Comparison of ENCODE assay signal across 23 cellular contexts in genomic region chr4:3213661-3214250, GRCh38. TPM values are rescaled to one million over a fixed set of nuclear protein-coding genes. Genes with fewer than 3 reads are reported as not detected.
A peak's percentile ranks its signal among the peaks of the same experiment; 100 is the strongest.
DNase-seq lines count a peak whose midpoint lies in the region; ATAC-seq and TF ChIP-seq lines count a peak whose summit lies in the region.
"Had no signal": no experiment of that assay in that cellular context is flagged by ENCODE, and none has a peak within 500 bp of the region (broad histone marks: within the 10 kb centered on the region; RNA-seq: fewer than 3 reads in every experiment).

No MANE protein-coding gene starts in this region.

- no peak overlapping the region for H4K91ac ChIP-seq in neuronal stem cell (ENCODE audit: low read depth, low read length, poor library complexity)

- TF ChIP-seq CTCF in heart left ventricle (IDR thresholded peaks at IDR 0.05) (no peak), chondrocyte (IDR thresholded peaks at IDR 0.05) (no peak), upper lobe of right lung (IDR thresholded peaks at IDR 0.05) (no peak)

- no peak overlapping the region for H3K4me3 Mint-ChIP-seq in chondrocyte (ENCODE audit: unreplicated experiment)
- H3K4me3 Mint-ChIP-seq: CD14-positive monocyte; CD8-positive, alpha-beta memory T cell had no signal

- H3K4me1 Mint-ChIP-seq in chondrocyte (ENCODE audit: low read depth), result no peaks in the 10 kb centered on the region
- H3K4me1 Mint-ChIP-seq: CD14-positive monocyte had no signal

- H3K4me3 ChIP-seq in heart left ventricle, result no peak overlapping the region
- peak overlapping the region in 1 of 2 donors; percentile 0 for H3K4me3 ChIP-seq in neuronal stem cell (ENCODE audit: low read length in 2 of 2)
- H3K4me3 ChIP-seq in upper lobe of right lung, result no peak overlapping the region
- H3K4me3 ChIP-seq: GM12878 had no signal

- H2AFZ ChIP-seq in neuronal stem cell (ENCODE audit: low read length), result no peak overlapping the region

- H3K23ac ChIP-seq in neuronal stem cell (ENCODE audit: low read depth, low read length, poor library complexity), result no peak overlapping the region

- intact Hi-C loops in cardiac septum (cut with DNase I) (no loop called here), heart left ventricle (cut with DNase I) (no loop called here), upper lobe of right lung (cut with DNase I) (no loop called here)

- no peak overlapping the region for H3K14ac ChIP-seq in neuronal stem cell (ENCODE audit: low read length)

- H4K8ac ChIP-seq in neuronal stem cell (ENCODE audit: low read depth, low read length), result no peak overlapping the region

- TF ChIP-seq POLR2A in heart left ventricle (IDR thresholded peaks at IDR 0.05), result no peak

- WGBS in heart left ventricle, 4 donors, result 91 to 95% (median 94%) methylated on average over 15 of the region's 15 CpGs
- no CpG with 5 or more reads among the region's 15 CpGs for WGBS in neuronal stem cell (ENCODE audit: extremely low coverage in 2 of 2, insufficient read length in 2 of 2, insufficient replicate concordance in 1 of 2), 2 donors

- no peak overlapping the region for H2BK15ac ChIP-seq in neuronal stem cell (ENCODE audit: low read length)

- no peaks in the 10 kb centered on the region for H3K27me3 ChIP-seq in heart left ventricle
- H3K27me3 ChIP-seq in neuronal stem cell (ENCODE audit: control insufficient read depth in 3 of 3, insufficient read depth in 3 of 3, low read depth in 1 of 3, low read length in 3 of 3), result no peaks in the 10 kb centered on the region
- no peaks in the 10 kb centered on the region for H3K27me3 ChIP-seq in upper lobe of right lung
- H3K27me3 ChIP-seq: BE2C had no signal

- no peak overlapping the region for H2BK120ac ChIP-seq in neuronal stem cell (ENCODE audit: low read depth, low read length)

- no peak overlapping the region for H2BK12ac ChIP-seq in neuronal stem cell (ENCODE audit: low read length)

- H3K27me3 Mint-ChIP-seq in chondrocyte (ENCODE audit: low read depth), result no peaks in the 10 kb centered on the region

- peak overlapping the region; percentile 45 for H3K9ac ChIP-seq in neuronal stem cell (ENCODE audit: low read depth, low read length, poor library complexity)

- DNase-seq in cardiac septum (ENCODE audit: low spot score), result peak; percentile 51
- DNase-seq in heart left ventricle, result no peak
- peak; percentile 51 for DNase-seq in chondrocyte (ENCODE audit: low spot score)
- no peak for DNase-seq in neuronal stem cell (ENCODE audit: low spot score)
- DNase-seq in upper lobe of right lung, result peak; percentile 12
- no peak for DNase-seq in stimulated activated naive CD4-positive, alpha-beta T cell (lab: John Stamatoyannopoulos, UW)
- DNase-seq: BE2C, DMS 273 treated with DMSO at 0.1 percent for 48 hours, DMS79, EL, GDM1, NCI-H1048, NCI-H1417, NCI-H1694, NCI-H2081, NCI-H2227 treated with DMSO at 0.1 percent for 48 hours, NCI-H526 treated with DMSO at 0.1 percent for 48 hours, RPMI8226, SHP77 had no signal

- H3K36me3 Mint-ChIP-seq in chondrocyte (ENCODE audit: low read depth), result peaks cover 46% of the 10 kb centered on the region

- no peak overlapping the region for H2AK5ac ChIP-seq in neuronal stem cell (ENCODE audit: low read depth, low read length)

- H3K18ac ChIP-seq in neuronal stem cell (ENCODE audit: low read length), result no peak overlapping the region

- H3K4me2 ChIP-seq in neuronal stem cell (ENCODE audit: insufficient read depth, low read length, poor library complexity, severe bottlenecking), result no peak overlapping the region

- H3K36me3 ChIP-seq in heart left ventricle (peaks cover 0 to 99% (median 93%) of the 10 kb centered on the region in 9 donors), neuronal stem cell (replicated peaks in 1 of 2; ENCODE audit: control insufficient read depth in 2 of 2, insufficient read depth in 2 of 2, low read length in 2 of 2) (peaks cover 61 to 95% of the 10 kb centered on the region in 2 donors), upper lobe of right lung (peaks cover 89% of the 10 kb centered on the region)

- H3K27ac Mint-ChIP-seq in chondrocyte (ENCODE audit: unreplicated experiment), result no peak overlapping the region

- H3K4ac ChIP-seq in neuronal stem cell (ENCODE audit: low read length), result no peak overlapping the region

- no peaks in the 10 kb centered on the region for H3K9me3 ChIP-seq in heart left ventricle
- peaks cover 0 to 2% of the 10 kb centered on the region in 2 donors for H3K9me3 ChIP-seq in neuronal stem cell (replicated peaks in 1 of 2; ENCODE audit: control insufficient read depth in 2 of 2, insufficient read depth in 1 of 2, low read depth in 1 of 2, low read length in 2 of 2)
- no peaks in the 10 kb centered on the region for H3K9me3 ChIP-seq in upper lobe of right lung
- H3K9me3 ChIP-seq: BE2C had no signal

- ATAC-seq in heart left ventricle (no peak), upper lobe of right lung (no peak), GM21360 (IDR thresholded peaks at IDR 0.05; ENCODE audit: unreplicated experiment) (no peak)
- ATAC-seq: GM12878 had no signal

- H3K9me3 Mint-ChIP-seq in chondrocyte (ENCODE audit: low read depth), result no peaks in the 10 kb centered on the region

- no peak overlapping the region for H2BK5ac ChIP-seq in neuronal stem cell (ENCODE audit: low read length)

- no peak overlapping the region for H3K27ac ChIP-seq in heart left ventricle
- H3K27ac ChIP-seq in neuronal stem cell (replicated peaks; ENCODE audit: low read length), result no peak overlapping the region
- H3K27ac ChIP-seq in upper lobe of right lung, result no peak overlapping the region

- H3K4me1 ChIP-seq in heart left ventricle, result no peaks in the 10 kb centered on the region
- H3K4me1 ChIP-seq in neuronal stem cell (ENCODE audit: control insufficient read depth in 2 of 2, insufficient read depth in 1 of 2, low read depth in 1 of 2, low read length in 2 of 2), result peaks cover 0 to 2% of the 10 kb centered on the region in 2 donors
- H3K4me1 ChIP-seq in upper lobe of right lung, result no peaks in the 10 kb centered on the region
- H3K4me1 ChIP-seq: BE2C had no signal

- peaks cover 1% of the 10 kb centered on the region for H3K79me1 ChIP-seq in neuronal stem cell (ENCODE audit: low read depth, low read length)

RNA-seq across cellular contexts. Expression of gene MSANTD1, which starts 35.2 kb away (rescaled TPM):
- total RNA-seq in cardiac septum (1.1 TPM), heart left ventricle (under 1 TPM in 7 of 9 donors, not detected in 2; 0.30 to 0.93 (median 0.45) TPM), chondrocyte (0.55 to 1.7 TPM (median 0.64 TPM) in 3 replicates), upper lobe of right lung (1.0 TPM)
- polyA plus RNA-seq in heart left ventricle, result under 1 TPM; 0.33 to 0.34 TPM
- 0.13 TPM for polyA plus RNA-seq in neuronal stem cell (2013, experiment 1 of 2)
- polyA plus RNA-seq in neuronal stem cell (2013, experiment 2 of 2), result 0.12 TPM
- polyA plus RNA-seq: CD14-positive monocyte; CD8-positive, alpha-beta memory T cell had no signal

Comparison
In these comparisons a context has a peak if more than half of its experiments do, and no peak if none do; other contexts are left out.
1. DNase-seq: peak in cardiac septum (single experiment), chondrocyte (single experiment) and upper lobe of right lung (single experiment); none in heart left ventricle (0 of 5), neuronal stem cell (single experiment) and stimulated activated naive CD4-positive, alpha-beta T cell (0 of 6).